ENCODE assay signal across 9 cellular contexts in the genomic region with DNA sequence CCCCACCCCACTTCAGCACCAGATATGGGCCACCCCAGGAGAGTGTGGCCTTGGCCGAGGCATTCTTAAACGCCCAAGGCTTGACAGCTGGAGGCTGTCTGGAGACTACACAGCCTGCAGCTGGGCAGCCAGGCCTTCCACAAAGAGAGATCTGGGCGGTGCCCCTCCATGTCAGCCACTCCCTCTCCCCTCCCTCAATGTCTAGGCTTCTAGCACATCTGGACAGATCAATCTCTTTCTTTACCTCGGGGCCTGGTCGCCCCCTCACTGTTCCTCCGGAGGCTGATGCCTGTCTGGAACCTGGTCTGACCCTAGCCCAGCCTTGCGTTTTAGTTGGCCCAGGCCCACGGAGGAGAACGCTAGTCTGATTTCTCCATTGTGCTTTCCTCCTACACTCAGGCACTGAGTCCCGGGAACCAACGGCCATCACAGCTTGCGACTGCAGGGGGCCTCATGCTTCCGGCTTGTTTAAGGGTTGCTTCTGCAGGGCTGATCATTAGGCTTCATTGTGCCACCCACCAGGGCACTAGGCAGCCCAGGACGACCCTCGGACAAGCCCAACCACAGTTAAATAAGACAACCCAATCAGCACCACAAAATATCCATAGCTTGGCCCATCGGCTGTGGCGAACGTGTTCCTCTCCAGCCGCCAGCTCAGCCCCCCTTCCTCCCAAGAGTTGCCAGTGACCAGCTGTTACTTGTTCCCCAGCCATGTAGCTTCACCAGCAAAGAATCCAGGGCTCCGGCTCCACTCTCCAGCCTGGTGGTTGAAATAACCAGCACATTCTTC.
DNase-seq lines count a peak whose midpoint lies in the region; ATAC-seq and TF ChIP-seq lines count a peak whose summit lies in the region.
"Had no signal": no experiment of that assay in that cellular context is flagged by ENCODE, and none has a peak within 500 bp of the region (broad histone marks: within the 10 kb centered on the region; RNA-seq: fewer than 3 reads in every experiment).

No MANE protein-coding gene starts in this region.

- no peak overlapping the region for H3K4me3 ChIP-seq in AG10803 (ENCODE audit: low read length)
- H3K4me3 ChIP-seq in MG63 = no peak overlapping the region
- H3K4me3 ChIP-seq in ectodermal cell (ENCODE audit: insufficient read depth, low read depth, low read length) = no peak overlapping the region
- H3K4me3 ChIP-seq in mucosa of descending colon = no peak overlapping the region
- H3K4me3 ChIP-seq: adrenal gland had no signal

- ATAC-seq in mucosa of descending colon (peak; percentile 27), GM18498 (IDR thresholded peaks at IDR 0.05; ENCODE audit: unreplicated experiment) (no peak), left lobe of liver (no peak)

- intact Hi-C loops in mucosa of descending colon (cut with DNase I, micrococcal nuclease) = no loop called here

- H3K27me3 ChIP-seq in MG63 (no peaks in the 10 kb centered on the region), ectodermal cell (ENCODE audit: control insufficient read depth, insufficient read depth, low read length, poor library complexity, severe bottlenecking) (no peaks in the 10 kb centered on the region)

- H3K36me3 ChIP-seq in MG63 = no peaks in the 10 kb centered on the region
- no peaks in the 10 kb centered on the region for H3K36me3 ChIP-seq in ectodermal cell (ENCODE audit: control insufficient read depth, insufficient read depth, low read length)
- H3K36me3 ChIP-seq in mucosa of descending colon (ENCODE audit: low read depth) = no peaks in the 10 kb centered on the region
- H3K36me3 ChIP-seq: adrenal gland had no signal

- TF ChIP-seq CTCF in AG10803 (conservative IDR thresholded peaks at IDR 0.05; ENCODE audit: low read length) (peak; percentile 20), mucosa of descending colon (IDR thresholded peaks at IDR 0.05) (no peak)

- H3K4me1 ChIP-seq in ectodermal cell (ENCODE audit: control insufficient read depth, insufficient read depth, low read length) = peaks cover 13% of the 10 kb centered on the region
- no peaks in the 10 kb centered on the region for H3K4me1 ChIP-seq in mucosa of descending colon (ENCODE audit: low read depth)
- H3K4me1 ChIP-seq: adrenal gland had no signal

- WGBS in ectodermal cell, 2 experiments = 14 to 20% methylated on average over 20 of the region's 20 CpGs

- peak overlapping the region; percentile 30 for H3K27ac ChIP-seq in ectodermal cell (ENCODE audit: insufficient read depth, low read depth, low read length, poor library complexity, severe bottlenecking)

- DNase-seq in AG10803 (ENCODE audit: low read depth) (peak; percentile 86), MG63 (peak; percentile 84), mucosa of descending colon (no peak), NCI-H187 treated with DMSO at 0.1 percent for 48 hours (lab: John Stamatoyannopoulos, UW) (no peak), left lobe of liver (ENCODE audit: low spot score) (no peak), DMS79 (lab: John Stamatoyannopoulos, UW) (no peak)
- DNase-seq: adrenal gland had no signal

- no peaks in the 10 kb centered on the region for H3K9me3 ChIP-seq in MG63
- H3K9me3 ChIP-seq in ectodermal cell (ENCODE audit: control insufficient read depth, low read length) = no peaks in the 10 kb centered on the region
- no peaks in the 10 kb centered on the region for H3K9me3 ChIP-seq in mucosa of descending colon
- H3K9me3 ChIP-seq: adrenal gland had no signal

Comparison
In these comparisons a context has a peak if more than half of its experiments do, and no peak if none do; other contexts are left out.
1. DNase-seq: peak in AG10803 (single experiment) and MG63 (single experiment); none in mucosa of descending colon (0 of 3), NCI-H187 treated with DMSO at 0.1 percent for 48 hours (single experiment), left lobe of liver (single experiment) and DMS79 (single experiment).